Comparison of ENCODE assay signal across 1 cellular context in genomic region chr6:25387921-25388320, GRCh38.
TF ChIP-seq lines count a peak whose summit lies in the region.

No MANE protein-coding gene starts in this region.

TF ChIP-seq in GM12878, 131 proteins besides CTCF, POLR2A, EP300 and RAD21 (continued from another document):
- no peak for TF ChIP-seq ZBTB11 (CRISPR knock-in tag; IDR thresholded peaks at IDR 0.05)
- TF ChIP-seq MEF2B (IDR thresholded peaks at IDR 0.05; ENCODE audit: partially characterized antibody, poor library complexity, severe bottlenecking): no peak
- TF ChIP-seq BCLAF1 (IDR thresholded peaks at IDR 0.05): no peak
- TF ChIP-seq, protein P1, sequence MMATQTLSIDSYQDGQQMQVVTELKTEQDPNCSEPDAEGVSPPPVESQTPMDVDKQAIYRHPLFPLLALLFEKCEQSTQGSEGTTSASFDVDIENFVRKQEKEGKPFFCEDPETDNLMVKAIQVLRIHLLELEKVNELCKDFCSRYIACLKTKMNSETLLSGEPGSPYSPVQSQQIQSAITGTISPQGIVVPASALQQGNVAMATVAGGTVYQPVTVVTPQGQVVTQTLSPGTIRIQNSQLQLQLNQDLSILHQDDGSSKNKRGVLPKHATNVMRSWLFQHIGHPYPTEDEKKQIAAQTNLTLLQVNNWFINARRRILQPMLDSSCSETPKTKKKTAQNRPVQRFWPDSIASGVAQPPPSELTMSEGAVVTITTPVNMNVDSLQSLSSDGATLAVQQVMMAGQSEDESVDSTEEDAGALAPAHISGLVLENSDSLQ (IDR thresholded peaks at IDR 0.05): no peak
- TF ChIP-seq E2F4 (IDR thresholded peaks at IDR 0.05; ENCODE audit: low read depth, low read length): no peak
- TF ChIP-seq IKZF2 (IDR thresholded peaks at IDR 0.05): no peak
- TF ChIP-seq, protein P2, sequence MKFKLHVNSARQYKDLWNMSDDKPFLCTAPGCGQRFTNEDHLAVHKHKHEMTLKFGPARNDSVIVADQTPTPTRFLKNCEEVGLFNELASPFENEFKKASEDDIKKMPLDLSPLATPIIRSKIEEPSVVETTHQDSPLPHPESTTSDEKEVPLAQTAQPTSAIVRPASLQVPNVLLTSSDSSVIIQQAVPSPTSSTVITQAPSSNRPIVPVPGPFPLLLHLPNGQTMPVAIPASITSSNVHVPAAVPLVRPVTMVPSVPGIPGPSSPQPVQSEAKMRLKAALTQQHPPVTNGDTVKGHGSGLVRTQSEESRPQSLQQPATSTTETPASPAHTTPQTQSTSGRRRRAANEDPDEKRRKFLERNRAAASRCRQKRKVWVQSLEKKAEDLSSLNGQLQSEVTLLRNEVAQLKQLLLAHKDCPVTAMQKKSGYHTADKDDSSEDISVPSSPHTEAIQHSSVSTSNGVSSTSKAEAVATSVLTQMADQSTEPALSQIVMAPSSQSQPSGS (IDR thresholded peaks at IDR 0.05; ENCODE audit: low read length): no peak
- TF ChIP-seq ETV6 (conservative IDR thresholded peaks at IDR 0.05 in 1 of 2, IDR thresholded peaks at IDR 0.05 in 1 of 2; ENCODE audit: borderline replicate concordance in 1 of 2, low read depth in 1 of 2): no peak
- TF ChIP-seq MLLT1 (IDR thresholded peaks at IDR 0.05): no peak
- TF ChIP-seq KLF5 (IDR thresholded peaks at IDR 0.05; ENCODE audit: partially characterized antibody): no peak
- no peak for TF ChIP-seq EZH2 (IDR thresholded peaks at IDR 0.05; ENCODE audit: borderline replicate concordance, control insufficient read depth, low read depth, low read length)
TF ChIP-seq in GM12878: peak in this region for 0.
